Comparison of ENCODE assay signal across 21 cellular contexts in genomic region chr5:167147879-167148278, GRCh38.
A peak's percentile ranks its signal among the peaks of the same experiment; 100 is the strongest.
DNase-seq lines count a peak whose midpoint lies in the region; ATAC-seq lines count a peak whose summit lies in the region.
"Had no signal": no experiment of that assay in that cellular context is flagged by ENCODE, and none has a peak within 500 bp of the region (broad histone marks: within the 10 kb centered on the region; RNA-seq: fewer than 3 reads in every experiment).

No MANE protein-coding gene starts in this region.

- DNase-seq in EL: peak; percentile 1
- DNase-seq in NCI-H2081 treated with DMSO at 0.1 percent for 48 hours (lab: John Stamatoyannopoulos, UW): peak; percentile 33
- DNase-seq in astrocyte of the hippocampus (ENCODE audit: low read depth, low spot score): peak; percentile 2
- peak; percentile 1 for DNase-seq in skeletal muscle cell (ENCODE audit: low read depth)
- DNase-seq in DMS153 treated with DMSO at 0.1 percent for 48 hours (lab: John Stamatoyannopoulos, UW; ENCODE audit: unreplicated experiment): no peak
- DNase-seq in COLO668 (lab: John Stamatoyannopoulos, UW; ENCODE audit: unreplicated experiment): no peak
- DNase-seq: BE2C; CD8-positive, alpha-beta memory T cell; DMS153; GDM1; KBM-7; MV-4-11; NCI-H1105; NCI-H1436 treated with DMSO at 0.1 percent for 48 hours; NCI-H187 treated with DMSO at 0.1 percent for 48 hours; NCI-H526 treated with DMSO at 0.1 percent for 48 hours; SHP77 treated with DMSO at 0.1 percent for 48 hours; SW 1271 had no signal

- no peak for ATAC-seq in GM21423 (IDR thresholded peaks at IDR 0.05; ENCODE audit: unreplicated experiment)
- ATAC-seq: GM12878, HCT116 had no signal

- no peak overlapping the region for H3K4me3 ChIP-seq in skeletal muscle cell (ENCODE audit: low read depth, low read length)
- H3K4me3 ChIP-seq: GM12878 had no signal

Comparison
In these comparisons a context has a peak if more than half of its experiments do, and no peak if none do; other contexts are left out.
1. DNase-seq: peak in EL (single experiment), NCI-H2081 treated with DMSO at 0.1 percent for 48 hours (single experiment), astrocyte of the hippocampus (single experiment) and skeletal muscle cell (single experiment); none in DMS153 treated with DMSO at 0.1 percent for 48 hours (single experiment) and COLO668 (single experiment).